ENCODE assay signal across 10 cellular contexts in the genomic region with DNA sequence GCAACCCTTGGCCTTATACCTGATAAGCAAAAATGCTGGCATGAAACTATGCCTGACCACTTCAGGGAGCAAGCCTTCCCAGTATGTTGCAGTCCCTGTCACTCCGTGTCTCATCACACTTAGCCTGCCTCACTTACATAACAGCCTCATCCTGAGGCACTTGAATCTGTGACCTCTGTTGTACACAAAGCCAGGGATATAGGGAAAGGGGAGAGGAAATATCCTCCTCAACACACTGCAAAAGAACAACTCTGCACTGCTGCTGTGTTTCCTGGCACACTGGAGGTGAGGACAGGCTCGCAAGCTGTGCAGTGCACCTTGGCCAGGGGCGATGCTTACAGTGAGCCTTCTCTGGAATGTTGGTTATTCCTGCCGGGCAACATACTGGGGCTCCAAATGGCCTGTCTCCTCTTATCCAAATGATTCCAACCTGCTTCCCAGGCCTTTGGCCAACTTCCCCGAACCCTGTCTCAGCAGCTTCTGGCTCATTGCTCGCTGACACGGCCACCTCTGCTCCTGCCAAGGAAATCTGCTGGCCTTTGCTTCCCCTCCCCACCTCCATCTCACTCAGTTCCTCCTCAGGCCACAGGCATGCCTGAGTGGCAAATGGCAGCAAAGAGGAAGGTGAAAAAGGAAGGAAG.
DNase-seq lines count a peak whose midpoint lies in the region; TF ChIP-seq lines count a peak whose summit lies in the region.
"Had no signal": no experiment of that assay in that cellular context is flagged by ENCODE, and none has a peak within 500 bp of the region (broad histone marks: within the 10 kb centered on the region; RNA-seq: fewer than 3 reads in every experiment).

No MANE protein-coding gene starts in this region.

- H3K27ac ChIP-seq in BLaER1 treated with 17β-estradiol and CSF1 and Interleukin-3, amounts not matched to agents 10 nM and 100 nM, result peak overlapping the region in 2 of 11 experiments; percentile 39 to 47; a peak in 3 of 22 replicates
- H3K27ac ChIP-seq in transverse colon, result peak overlapping the region in 2 of 4 donors; percentile 16 to 18

- H3K4me3 Mint-ChIP-seq in activated T-cell treated with anti-CD3 and anti-CD28 coated beads, Interleukin-2, amount 50 U/mL, for 24 hours, result no peak overlapping the region
- H3K4me3 Mint-ChIP-seq: activated T-helper 1 cell treated with anti-CD3 and anti-CD28 coated beads, Interleukin-12 subunit alpha, Interleukin-12 subunit beta, Interleukin-2, Interleukin-4 antibody, amounts not matched to agents 30 ng/mL and 10 ng/mL and 1 ng/mL, durations not matched to agents 14 hours and 24 hours and 36 hours had no signal

- no peaks in the 10 kb centered on the region for H3K9me3 Mint-ChIP-seq in activated T-cell treated with anti-CD3 and anti-CD28 coated beads, Interleukin-2, amount 50 U/mL, for 24 hours
- H3K9me3 Mint-ChIP-seq: activated T-helper 1 cell treated with anti-CD3 and anti-CD28 coated beads, Interleukin-12 subunit alpha, Interleukin-12 subunit beta, Interleukin-2, Interleukin-4 antibody, amounts not matched to agents 30 ng/mL and 10 ng/mL and 1 ng/mL, durations not matched to agents 14 hours and 24 hours and 36 hours had no signal

- no peaks in the 10 kb centered on the region for H3K27me3 Mint-ChIP-seq in activated T-cell treated with anti-CD3 and anti-CD28 coated beads, Interleukin-2, amount 50 U/mL, for 24 hours

- in situ Hi-C loops in transverse colon (cut with MboI; ENCODE audit: low pct_ligation_motif_present in 1 of 4, low pct_unique_long_range_greater_than_20kb in 1 of 4, low sequenced_read_pairs in 3 of 4), result no loop called here

- H3K9me3 ChIP-seq in BLaER1 treated with 17β-estradiol and CSF1 and Interleukin-3, amounts not matched to agents 10 nM and 100 nM (replicated peaks in 1 of 11), result no peaks in the 10 kb centered on the region
- H3K9me3 ChIP-seq in transverse colon, result no peaks in the 10 kb centered on the region

- H3K36me3 Mint-ChIP-seq in activated T-cell treated with anti-CD3 and anti-CD28 coated beads, Interleukin-2, amount 50 U/mL, for 24 hours (ENCODE audit: low read depth), result no peaks in the 10 kb centered on the region

- no peak for TF ChIP-seq EP300 in transverse colon (IDR thresholded peaks at IDR 0.05; ENCODE audit: low read depth)

- no peaks in the 10 kb centered on the region for H4K20me1 ChIP-seq in BLaER1 treated with 17β-estradiol and CSF1 and Interleukin-3, amounts not matched to agents 10 nM and 100 nM

- peak; percentile 4 for DNase-seq in OCI-M1 (lab: John Stamatoyannopoulos, UW)
- DNase-seq in epithelial cell of esophagus (ENCODE audit: low read depth), result peak; percentile 54
- peak; percentile 10 for DNase-seq in midbrain (lab: John Stamatoyannopoulos, UW)
- DNase-seq in transverse colon, result no peak
- DNase-seq in NCI-H2196 (lab: John Stamatoyannopoulos, UW; ENCODE audit: unreplicated experiment), result no peak
- DNase-seq in activated T-cell treated with anti-CD3 and anti-CD28 coated beads, Interleukin-2, amount 50 U/mL, for 24 hours, result no peak
- no peak for DNase-seq in activated CD4-positive, alpha-beta T cell treated with anti-CD3 and anti-CD28 coated beads, Interleukin-2, amount 50 U/mL, for 1 hour
- DNase-seq: NCI-H2081 had no signal

- TF ChIP-seq CTCF in epithelial cell of esophagus (IDR thresholded peaks at IDR 0.05; ENCODE audit: insufficient read depth, low read depth, low read length, missing control alignments) (no peak), transverse colon (IDR thresholded peaks at IDR 0.05) (no peak)

- H3K4me1 Mint-ChIP-seq in activated T-cell treated with anti-CD3 and anti-CD28 coated beads, Interleukin-2, amount 50 U/mL, for 24 hours (ENCODE audit: low read depth), result peaks cover 53% of the 10 kb centered on the region

- intact Hi-C loops in transverse colon (cut with DNase I; ENCODE audit: low total_unique reads), result no loop called here

- H3K9ac ChIP-seq in BLaER1 treated with 17β-estradiol and CSF1 and Interleukin-3, amounts not matched to agents 10 nM and 100 nM, result no peak overlapping the region

- H3K4me1 ChIP-seq in BLaER1 treated with 17β-estradiol and CSF1 and Interleukin-3, amounts not matched to agents 10 nM and 100 nM, result peaks cover 22 to 59% (median 29%) of the 10 kb centered on the region in 10 experiments
- peaks cover 0 to 36% (median 7%) of the 10 kb centered on the region in 4 donors for H3K4me1 ChIP-seq in transverse colon

- no peaks in the 10 kb centered on the region for H3K27me3 ChIP-seq in BLaER1 treated with 17β-estradiol and CSF1 and Interleukin-3, amounts not matched to agents 10 nM and 100 nM
- no peaks in the 10 kb centered on the region for H3K27me3 ChIP-seq in transverse colon

- no peaks in the 10 kb centered on the region for H3K36me3 ChIP-seq in BLaER1 treated with 17β-estradiol and CSF1 and Interleukin-3, amounts not matched to agents 10 nM and 100 nM
- no peaks in the 10 kb centered on the region for H3K36me3 ChIP-seq in transverse colon

- peak overlapping the region in 6 of 11 experiments; percentile 4 to 68 (median 56); a peak in 11 of 22 replicates for H3K4me2 ChIP-seq in BLaER1 treated with 17β-estradiol and CSF1 and Interleukin-3, amounts not matched to agents 10 nM and 100 nM

- H3K4me3 ChIP-seq in BLaER1 treated with 17β-estradiol and CSF1 and Interleukin-3, amounts not matched to agents 10 nM and 100 nM, result no peak overlapping the region
- H3K4me3 ChIP-seq in epithelial cell of esophagus (ENCODE audit: low read length) (no peak overlapping the region), transverse colon (no peak overlapping the region)

- no peak for TF ChIP-seq POLR2A in transverse colon (IDR thresholded peaks at IDR 0.05)

- 53 to 67% methylated on average over 3 to 7 of the region's 7 CpGs for WGBS in transverse colon (ENCODE audit: low coverage in 1 of 2), 2 donors

- H3K27ac Mint-ChIP-seq in activated T-cell treated with anti-CD3 and anti-CD28 coated beads, Interleukin-2, amount 50 U/mL, for 24 hours, result no peak overlapping the region
- H3K27ac Mint-ChIP-seq: activated T-helper 1 cell treated with anti-CD3 and anti-CD28 coated beads, Interleukin-12 subunit alpha, Interleukin-12 subunit beta, Interleukin-2, Interleukin-4 antibody, amounts not matched to agents 30 ng/mL and 10 ng/mL and 1 ng/mL, durations not matched to agents 14 hours and 24 hours and 36 hours had no signal

Comparison
In these comparisons a context has a peak if more than half of its experiments do, and no peak if none do; other contexts are left out.
1. DNase-seq: peak in OCI-M1 (single experiment), epithelial cell of esophagus (single experiment) and midbrain (single experiment); none in transverse colon (single experiment), NCI-H2196 (single experiment), activated T-cell treated with anti-CD3 and anti-CD28 coated beads, Interleukin-2, amount 50 U/mL, for 24 hours (single experiment) and activated CD4-positive, alpha-beta T cell treated with anti-CD3 and anti-CD28 coated beads, Interleukin-2, amount 50 U/mL, for 1 hour (single experiment).